Comparison of ENCODE assay signal across 7 cellular contexts in genomic region chr5:82434696-82435660, GRCh38.
A peak's percentile ranks its signal among the peaks of the same experiment; 100 is the strongest.
DNase-seq lines count a peak whose midpoint lies in the region; ATAC-seq and TF ChIP-seq lines count a peak whose summit lies in the region.
"Not testable (repeated sequence)": the region's sequence is repeated elsewhere in the genome, so short reads cannot be mapped to it uniquely, and the experiment has no call there.

No MANE protein-coding gene starts in this region.

- intact Hi-C loops in CD4-positive, alpha-beta T cell (cut with DNase I, micrococcal nuclease): not testable (repeated sequence)

- not testable (repeated sequence) for H3K4me1 ChIP-seq in GM23338 (ENCODE audit: insufficient read depth); endodermal cell (ENCODE audit: control insufficient read depth, insufficient read depth, low read length); neural progenitor cell

- H3K9me3 ChIP-seq in CD4-positive, alpha-beta T cell (ENCODE audit: control insufficient read depth, low read length); endodermal cell (ENCODE audit: control insufficient read depth, low read length); neural progenitor cell (ENCODE audit: low read depth): not testable (repeated sequence)

- H3K4me3 Mint-ChIP-seq in CD4-positive, alpha-beta T cell: peak overlapping the region; percentile 68
- H3K4me3 Mint-ChIP-seq in GM23338 (peak overlapping the region; percentile 63), endodermal cell (peak overlapping the region; percentile 57)
- H3K4me3 Mint-ChIP-seq in activated CD8-positive, alpha-beta T cell treated with anti-CD3 and anti-CD28 coated beads, Interleukin-2, amount 10 ng/mL, durations not matched to agents 7 days and 5 days: peak overlapping the region; percentile 40
- H3K4me3 Mint-ChIP-seq in neural progenitor cell: not testable (repeated sequence)

- not testable (repeated sequence) for H3K79me2 ChIP-seq in GM23338 (replicated peaks; ENCODE audit: insufficient read depth); neural progenitor cell (ENCODE audit: low read depth)

- not testable (repeated sequence) for H4K20me1 ChIP-seq in GM23338 (replicated peaks; ENCODE audit: insufficient read depth); neural progenitor cell (ENCODE audit: low read depth)

- not testable (repeated sequence) for H3K27me3 Mint-ChIP-seq in CD4-positive, alpha-beta T cell; GM23338 (ENCODE audit: insufficient read depth, low read depth, poor library complexity); activated CD8-positive, alpha-beta T cell treated with anti-CD3 and anti-CD28 coated beads, Interleukin-2, amount 10 ng/mL, durations not matched to agents 7 days and 5 days (ENCODE audit: low read depth); endodermal cell (ENCODE audit: insufficient read depth); neural progenitor cell (ENCODE audit: insufficient read depth, low read depth)

- 81 to 87% methylated on average over 5 to 31 of the region's 35 CpGs for WGBS in endodermal cell (ENCODE audit: insufficient coverage in 1 of 2, insufficient read length in 1 of 2), 2 experiments

- H3K27ac ChIP-seq in CD4-positive, alpha-beta T cell (ENCODE audit: low read depth, low read length); GM23338 (ENCODE audit: low read depth); endodermal cell (ENCODE audit: low read depth, low read length); neural progenitor cell: not testable (repeated sequence)
- H3K27ac ChIP-seq in RWPE1: peak overlapping the region; percentile 62

- CTCF ChIA-PET in CD4-positive, alpha-beta T cell (lab: Charles Lee); activated CD8-positive, alpha-beta T cell treated with anti-CD3 and anti-CD28 coated beads, Interleukin-2, amount 10 ng/mL, durations not matched to agents 7 days and 5 days (lab: Charles Lee): not testable (repeated sequence)
- CTCF ChIA-PET in RWPE1 (lab: Yijun Ruan, JAX): interaction anchor here (1.4 kb wide), 1 partner anchor 9 kb away, joined by 3 read pairs; no protein-coding TSS in a partner anchor

- not testable (repeated sequence) for H3K9ac ChIP-seq in endodermal cell (ENCODE audit: extremely low read depth, low read length, poor library complexity, severe bottlenecking); neural progenitor cell

- TF ChIP-seq CTCF in CD4-positive, alpha-beta T cell (IDR thresholded peaks at IDR 0.05); GM23338 (conservative IDR thresholded peaks at IDR 0.05; ENCODE audit: low read depth in 2 of 2); RWPE1 (conservative IDR thresholded peaks at IDR 0.05; ENCODE audit: low read depth); endodermal cell (conservative IDR thresholded peaks at IDR 0.05); neural progenitor cell (IDR thresholded peaks at IDR 0.05): not testable (repeated sequence)

- not testable (repeated sequence) for H3K9me2 ChIP-seq in GM23338 (ENCODE audit: insufficient read depth)

- not testable (repeated sequence) for H3K9me3 Mint-ChIP-seq in CD4-positive, alpha-beta T cell; activated CD8-positive, alpha-beta T cell treated with anti-CD3 and anti-CD28 coated beads, Interleukin-2, amount 10 ng/mL, durations not matched to agents 7 days and 5 days (ENCODE audit: insufficient read depth); neural progenitor cell
- H3K9me3 Mint-ChIP-seq in GM23338 (peaks cover 16% of the 10 kb centered on the region; the same call in 2 of the 3 replicates), endodermal cell (peaks cover 18% of the 10 kb centered on the region)

- not testable (repeated sequence) for H3K4me1 Mint-ChIP-seq in CD4-positive, alpha-beta T cell (ENCODE audit: low read depth); activated CD8-positive, alpha-beta T cell treated with anti-CD3 and anti-CD28 coated beads, Interleukin-2, amount 10 ng/mL, durations not matched to agents 7 days and 5 days (ENCODE audit: low read depth); endodermal cell
- H3K4me1 Mint-ChIP-seq in GM23338: peaks cover 12% of the 10 kb centered on the region
- peaks cover 10% of the 10 kb centered on the region for H3K4me1 Mint-ChIP-seq in neural progenitor cell

- H2AFZ ChIP-seq in GM23338 (peak overlapping the region; percentile 90; the same call in 1 of the 2 replicates), neural progenitor cell (replicated peaks) (peak overlapping the region; percentile 93)

- not testable (repeated sequence) for DNase-seq in CD4-positive, alpha-beta T cell; RWPE1 (ENCODE audit: low spot score); activated CD8-positive, alpha-beta T cell treated with anti-CD3 and anti-CD28 coated beads, Interleukin-2, amount 10 ng/mL, durations not matched to agents 7 days and 5 days; neural progenitor cell (ENCODE audit: low spot score)
- DNase-seq in GM23338 (ENCODE audit: low spot score) (peak; percentile 34), HuH-7 (ENCODE audit: low spot score) (peak; percentile 12), endodermal cell (peak; percentile 50)

- H3K36me3 ChIP-seq in GM23338 (ENCODE audit: insufficient read depth); endodermal cell (ENCODE audit: control insufficient read depth, insufficient read depth, low read length); neural progenitor cell: not testable (repeated sequence)

- H3K27ac Mint-ChIP-seq in CD4-positive, alpha-beta T cell; activated CD8-positive, alpha-beta T cell treated with anti-CD3 and anti-CD28 coated beads, Interleukin-2, amount 10 ng/mL, durations not matched to agents 7 days and 5 days; neural progenitor cell: not testable (repeated sequence)
- H3K27ac Mint-ChIP-seq in GM23338 (peak overlapping the region; percentile 92), endodermal cell (peak overlapping the region; percentile 93)

- not testable (repeated sequence) for H3F3A ChIP-seq in GM23338 (replicated peaks; ENCODE audit: low read depth); neural progenitor cell (ENCODE audit: low read depth)

- H3K36me3 Mint-ChIP-seq in CD4-positive, alpha-beta T cell (ENCODE audit: low read depth); activated CD8-positive, alpha-beta T cell treated with anti-CD3 and anti-CD28 coated beads, Interleukin-2, amount 10 ng/mL, durations not matched to agents 7 days and 5 days (ENCODE audit: low read depth); endodermal cell (ENCODE audit: low read depth); neural progenitor cell: not testable (repeated sequence)
- peaks cover 14% of the 10 kb centered on the region for H3K36me3 Mint-ChIP-seq in GM23338 (ENCODE audit: low read depth)

- not testable (repeated sequence) for H3K27me3 ChIP-seq in CD4-positive, alpha-beta T cell (ENCODE audit: control insufficient read depth, insufficient read depth, low read length); GM23338 (ENCODE audit: insufficient read depth); endodermal cell (ENCODE audit: control insufficient read depth, insufficient read depth, low read length, poor library complexity, severe bottlenecking); neural progenitor cell

- ATAC-seq in CD4-positive, alpha-beta T cell (ENCODE audit: poor library complexity); activated CD8-positive, alpha-beta T cell treated with anti-CD3 and anti-CD28 coated beads, Interleukin-2, amount 10 ng/mL, durations not matched to agents 7 days and 5 days: not testable (repeated sequence)
- peak; percentile 40; the same call in 1 of the 3 replicates for ATAC-seq in GM23338

- POLR2A ChIA-PET in CD4-positive, alpha-beta T cell (lab: Charles Lee); RWPE1 (lab: Yijun Ruan, JAX; ENCODE audit: low non-redundant PET); activated CD8-positive, alpha-beta T cell treated with anti-CD3 and anti-CD28 coated beads, Interleukin-2, amount 10 ng/mL, durations not matched to agents 7 days and 5 days (lab: Charles Lee): not testable (repeated sequence)

- H3K4me3 ChIP-seq in GM23338: peak overlapping the region; percentile 36
- not testable (repeated sequence) for H3K4me3 ChIP-seq in endodermal cell (ENCODE audit: low read length); neural progenitor cell

- H3K4me2 ChIP-seq in GM23338 (peak overlapping the region; percentile 61), neural progenitor cell (peak overlapping the region; percentile 24)
